In genomic region chr17:55295411-55296170, GRCh38 we compare ENCODE assay signal across 8 cellular contexts. TPM values are rescaled to one million over a fixed set of nuclear protein-coding genes. Genes with fewer than 3 reads are reported as not detected.
DNase-seq lines count a peak whose midpoint lies in the region; ATAC-seq, FAIRE-seq and TF ChIP-seq lines count a peak whose summit lies in the region.

No MANE protein-coding gene starts in this region.

- peak; percentile 91 for ATAC-seq in GM18907 (IDR thresholded peaks at IDR 0.05; ENCODE audit: unreplicated experiment)
- ATAC-seq in HG03196 (IDR thresholded peaks at IDR 0.05; ENCODE audit: unreplicated experiment): peak; percentile 80

- FAIRE-seq in H1 (lab: Jason Lieb, UNC): peak; percentile 84

- TF ChIP-seq POLR2A in H1 (IDR thresholded peaks at IDR 0.05; ENCODE audit: control extremely low read depth in 1 of 2, low read depth in 2 of 2, low read length in 2 of 2): no peak

- no peaks in the 10 kb centered on the region for H3K79me1 ChIP-seq in H1 (ENCODE audit: low read depth, low read length)

- H2AK5ac ChIP-seq in H1 (ENCODE audit: low read depth, low read length): no peak overlapping the region

- WGBS in H1 (ENCODE audit: extremely low coverage in 1 of 2, insufficient coverage in 1 of 2, insufficient read length in 1 of 2, insufficient replicate concordance in 2 of 2, low coverage in 1 of 2, low lambda C conversion rate in 2 of 2, missing lambda C conversion rate in 1 of 2), 2 experiments: 73% methylated on average over 10 of the region's 10 CpGs; no CpG with 5 or more reads in 1 of the 2 experiments

- H3K14ac ChIP-seq in H1 (ENCODE audit: insufficient read length): no peak overlapping the region

- H3K79me2 ChIP-seq in H1 (ENCODE audit: control insufficient read depth in 1 of 2, insufficient read depth in 2 of 2, low read length in 2 of 2): no peaks in the 10 kb centered on the region

- no peak overlapping the region for H3K56ac ChIP-seq in H1 (replicated peaks; ENCODE audit: insufficient read length, low read depth, low read length)

- no peaks in the 10 kb centered on the region for H3K27me3 Mint-ChIP-seq in activated CD4-positive, alpha-beta memory T cell treated with anti-CD3 and anti-CD28 coated beads, Interleukin-2, amount 10 ng/mL, durations not matched to agents 7 days and 5 days
- H3K27me3 Mint-ChIP-seq in stimulated activated naive CD8-positive, alpha-beta T cell treated with anti-CD3 and anti-CD28 coated beads, Interleukin-15, Interleukin-2, amounts not matched to agents 100 ng/mL and 50 ng/mL, for 24 hours: peaks cover 4% of the 10 kb centered on the region

- no peak for TF ChIP-seq EP300 in H1 (IDR thresholded peaks at IDR 0.05; ENCODE audit: borderline replicate concordance in 1 of 2, low read depth in 2 of 2, low read length in 2 of 2)

- no peak overlapping the region for H3K27ac ChIP-seq in H1 (ENCODE audit: low read depth, low read length)

- no peaks in the 10 kb centered on the region for H3K9me3 Mint-ChIP-seq in activated CD4-positive, alpha-beta memory T cell treated with anti-CD3 and anti-CD28 coated beads, Interleukin-2, amount 10 ng/mL, durations not matched to agents 7 days and 5 days
- no peaks in the 10 kb centered on the region for H3K9me3 Mint-ChIP-seq in stimulated activated naive CD8-positive, alpha-beta T cell treated with anti-CD3 and anti-CD28 coated beads, Interleukin-15, Interleukin-2, amounts not matched to agents 100 ng/mL and 50 ng/mL, for 24 hours

- H4K8ac ChIP-seq in H1 (ENCODE audit: extremely low read depth, insufficient read depth, low read length): no peak overlapping the region

- POLR2A ChIA-PET in activated CD4-positive, alpha-beta memory T cell treated with anti-CD3 and anti-CD28 coated beads, Interleukin-2, amount 10 ng/mL, durations not matched to agents 7 days and 5 days (lab: Charles Lee): no interaction called here
- POLR2A ChIA-PET in H1 (lab: Charles Lee; ENCODE audit: partially characterized antibody): no interaction called here

- DNase-seq in AG10803 (ENCODE audit: low read depth) (peak; percentile 37), NCI-H526 (lab: John Stamatoyannopoulos, UW) (peak; percentile 28 to 62), H1 (ENCODE audit: low read depth in 1 of 2, low spot score in 2 of 2) (peak; percentile 31 to 76), mucosa of gallbladder (ENCODE audit: low spot score) (peak; percentile 49)
- peak; percentile 59 for DNase-seq in activated CD4-positive, alpha-beta memory T cell treated with anti-CD3 and anti-CD28 coated beads, Interleukin-2, amount 10 ng/mL, durations not matched to agents 7 days and 5 days

- no peaks in the 10 kb centered on the region for H3K36me3 ChIP-seq in H1 (ENCODE audit: control insufficient read depth in 2 of 4, insufficient read depth in 4 of 4, low read length in 3 of 4)

- CTCF ChIA-PET in activated CD4-positive, alpha-beta memory T cell treated with anti-CD3 and anti-CD28 coated beads, Interleukin-2, amount 10 ng/mL, durations not matched to agents 7 days and 5 days (lab: Charles Lee): interaction anchor here (0.6 to 2.2 kb wide), 9 partner anchors 8 to 302 kb away, joined by 3 to 20 read pairs (median 3); no protein-coding TSS in a partner anchor
- CTCF ChIA-PET in H1 (lab: Charles Lee; ENCODE audit: partially characterized antibody): interaction anchor here (0.6 to 3.2 kb wide), 34 partner anchors 7 to 303 kb away, joined by 3 to 14 read pairs (median 4); no protein-coding TSS in a partner anchor

- no peak overlapping the region for H3K4ac ChIP-seq in H1 (replicated peaks; ENCODE audit: insufficient read length, low read depth, low read length)

- H3K36me3 Mint-ChIP-seq in activated CD4-positive, alpha-beta memory T cell treated with anti-CD3 and anti-CD28 coated beads, Interleukin-2, amount 10 ng/mL, durations not matched to agents 7 days and 5 days (ENCODE audit: low read depth): no peaks in the 10 kb centered on the region
- H3K36me3 Mint-ChIP-seq in stimulated activated naive CD8-positive, alpha-beta T cell treated with anti-CD3 and anti-CD28 coated beads, Interleukin-15, Interleukin-2, amounts not matched to agents 100 ng/mL and 50 ng/mL, for 24 hours (ENCODE audit: low read depth): no peaks in the 10 kb centered on the region

- peak; percentile 79 to 82 for TF ChIP-seq RAD21 in H1 (IDR thresholded peaks at IDR 0.05 in 1 of 2, conservative IDR thresholded peaks at IDR 0.05 in 1 of 2; ENCODE audit: low read depth in 2 of 2, low read length in 2 of 2)

- H4K20me1 ChIP-seq in H1 (replicated peaks in 1 of 2; ENCODE audit: control insufficient read depth in 1 of 2, insufficient read depth in 2 of 2, low read length in 2 of 2): no peaks in the 10 kb centered on the region

- H3K9me3 ChIP-seq in H1 (ENCODE audit: insufficient read depth in 2 of 2, low read depth in 1 of 2, low read length in 1 of 2): no peaks in the 10 kb centered on the region

- no peak overlapping the region for H3K23ac ChIP-seq in H1 (ENCODE audit: insufficient read length)

- no peak overlapping the region for H3K4me2 ChIP-seq in H1 (ENCODE audit: insufficient read depth in 1 of 2, low read depth in 2 of 2, low read length in 2 of 2)

- no peaks in the 10 kb centered on the region for H3K23me2 ChIP-seq in H1 (ENCODE audit: low read depth, low read length)

- H2AFZ ChIP-seq in H1 (ENCODE audit: low read length): no peak overlapping the region

- H3K4me3 Mint-ChIP-seq in activated CD4-positive, alpha-beta memory T cell treated with anti-CD3 and anti-CD28 coated beads, Interleukin-2, amount 10 ng/mL, durations not matched to agents 7 days and 5 days: no peak overlapping the region
- H3K4me3 Mint-ChIP-seq in stimulated activated naive CD8-positive, alpha-beta T cell treated with anti-CD3 and anti-CD28 coated beads, Interleukin-15, Interleukin-2, amounts not matched to agents 100 ng/mL and 50 ng/mL, for 24 hours: no peak overlapping the region

- H2BK12ac ChIP-seq in H1 (ENCODE audit: low read depth, low read length): no peak overlapping the region

- H2BK15ac ChIP-seq in H1 (ENCODE audit: low read length): no peak overlapping the region

- H2BK120ac ChIP-seq in H1 (replicated peaks; ENCODE audit: low read depth, low read length): no peak overlapping the region

- H4K91ac ChIP-seq in H1 (replicated peaks; ENCODE audit: insufficient read length, low read length): no peak overlapping the region

- H3K27ac Mint-ChIP-seq in activated CD4-positive, alpha-beta memory T cell treated with anti-CD3 and anti-CD28 coated beads, Interleukin-2, amount 10 ng/mL, durations not matched to agents 7 days and 5 days: no peak overlapping the region
- peak overlapping the region; percentile 27 for H3K27ac Mint-ChIP-seq in stimulated activated naive CD8-positive, alpha-beta T cell treated with anti-CD3 and anti-CD28 coated beads, Interleukin-15, Interleukin-2, amounts not matched to agents 100 ng/mL and 50 ng/mL, for 24 hours

- no peak overlapping the region for H4K5ac ChIP-seq in H1 (ENCODE audit: insufficient read length, low read depth, low read length)

- no peaks in the 10 kb centered on the region for H3K27me3 ChIP-seq in H1 (replicated peaks in 1 of 4; ENCODE audit: control insufficient read depth in 3 of 4, extremely low read depth in 1 of 4, insufficient read depth in 3 of 4, low read length in 3 of 4)

- H3K4me3 ChIP-seq in AG10803 (ENCODE audit: low read length) (no peak overlapping the region), H1 (ENCODE audit: extremely low read depth in 1 of 4, insufficient read depth in 2 of 4, low read depth in 3 of 4, low read length in 4 of 4) (no peak overlapping the region)

- no peak overlapping the region for H2BK20ac ChIP-seq in H1 (ENCODE audit: low read length)

- no peaks in the 10 kb centered on the region for H3K4me1 Mint-ChIP-seq in activated CD4-positive, alpha-beta memory T cell treated with anti-CD3 and anti-CD28 coated beads, Interleukin-2, amount 10 ng/mL, durations not matched to agents 7 days and 5 days
- no peaks in the 10 kb centered on the region for H3K4me1 Mint-ChIP-seq in stimulated activated naive CD8-positive, alpha-beta T cell treated with anti-CD3 and anti-CD28 coated beads, Interleukin-15, Interleukin-2, amounts not matched to agents 100 ng/mL and 50 ng/mL, for 24 hours (ENCODE audit: low read depth)

- no peak overlapping the region for H2BK5ac ChIP-seq in H1 (ENCODE audit: low read depth, low read length)

- no peak overlapping the region for H3K18ac ChIP-seq in H1 (ENCODE audit: extremely low read depth, low read length)

- peak; percentile 97 for TF ChIP-seq CTCF in AG10803 (conservative IDR thresholded peaks at IDR 0.05; ENCODE audit: low read length)
- TF ChIP-seq CTCF in H1 (IDR thresholded peaks at IDR 0.05; ENCODE audit: control extremely low read depth in 1 of 3, insufficient read depth in 1 of 3, low read depth in 1 of 3, low read length in 3 of 3): peak; percentile 74 to 83 (median 77)

- H3K4me1 ChIP-seq in H1 (replicated peaks in 1 of 4; ENCODE audit: control insufficient read depth in 3 of 4, insufficient read depth in 4 of 4, low read length in 3 of 4): no peaks in the 10 kb centered on the region

- no peak overlapping the region for H3K9ac ChIP-seq in H1 (replicated peaks in 1 of 4; ENCODE audit: extremely low read depth in 1 of 4, low read depth in 3 of 4, low read length in 3 of 4)

TF ChIP-seq in H1, 55 proteins besides CTCF, POLR2A, EP300 and RAD21 (continues in another document):
- TF ChIP-seq RFX5 (IDR thresholded peaks at IDR 0.05; ENCODE audit: borderline replicate concordance, low read depth, low read length) (no peak), SP4 (IDR thresholded peaks at IDR 0.05; ENCODE audit: low read length) (no peak), HDAC2 (IDR thresholded peaks at IDR 0.05; ENCODE audit: borderline replicate concordance in 1 of 2, low read depth in 2 of 2, low read length in 2 of 2) (no peak), JUND (IDR thresholded peaks at IDR 0.05; ENCODE audit: low read length) (no peak), MAX (IDR thresholded peaks at IDR 0.05) (no peak), CEBPB (IDR thresholded peaks at IDR 0.05; ENCODE audit: low read depth, low read length) (no peak)

RNA-seq across cellular contexts. Expression of gene HLF, which starts 30.8 kb away (rescaled TPM):
- 1 to 10 TPM; 2.8 to 3.3 TPM for total RNA-seq in activated CD4-positive, alpha-beta memory T cell treated with anti-CD3 and anti-CD28 coated beads, Interleukin-2, amount 10 ng/mL, durations not matched to agents 7 days and 5 days
- total RNA-seq in H1 (2021; fragmentation: NEBNext Ultra II Directional; extraction: Animal tissue kit (Norgen Biotek cat#: 25700)): 0.38 and 0.60 TPM in 2 replicates
- polyA plus RNA-seq in H1 (2011; rRNA removed): 0.36 and 0.39 TPM in 2 replicates
- polyA plus RNA-seq in H1 (2011; cell fraction: cytosol; rRNA removed): 0.35 TPM
- 0.21 TPM for polyA plus RNA-seq in H1 (2011; cell fraction: nucleus; rRNA removed)
- 0.25 to 0.32 TPM (median 0.27 TPM) in 3 of 4 replicates, not detected in the other for polyA plus RNA-seq in H1 (2012, experiment 1 of 2)
- polyA plus RNA-seq in H1 (2012, experiment 2 of 2): 0.16 TPM
- polyA plus RNA-seq in H1 (2013, experiment 1 of 2): 0.22 TPM
- polyA plus RNA-seq in H1 (2013, experiment 2 of 2): 0.26 TPM
- 0.38 and 1.6 TPM in 2 replicates for polyA minus RNA-seq in H1 (2011; rRNA and poly(A)+ RNA removed)
- not detected for polyA minus RNA-seq in H1 (2011; cell fraction: cytosol; rRNA and poly(A)+ RNA removed)
- 1.8 TPM for polyA minus RNA-seq in H1 (2011; cell fraction: nucleus; rRNA and poly(A)+ RNA removed)
- 18.3 TPM for total RNA-seq in mucosa of gallbladder
